ENCODE assay signal across 1 cellular context in the genomic region with DNA sequence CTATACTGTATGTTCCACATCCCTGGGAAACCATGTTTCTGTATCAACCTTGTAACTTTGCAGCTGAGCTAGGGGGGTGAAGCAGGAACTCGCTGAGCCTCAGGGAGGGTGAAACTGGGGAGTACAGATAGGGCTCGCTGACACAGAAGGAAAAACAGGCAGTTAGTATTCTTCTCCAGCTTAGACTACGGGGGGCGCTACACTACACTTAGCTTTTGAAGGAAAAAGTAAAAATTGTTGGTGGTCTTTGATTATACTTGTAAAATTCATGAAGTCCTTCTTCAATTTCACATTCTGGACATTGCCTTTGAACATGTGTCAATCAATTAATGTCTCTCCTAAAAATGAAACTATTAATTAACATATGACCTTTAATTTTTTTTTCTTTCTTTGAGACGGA.
TF ChIP-seq lines count a peak whose summit lies in the region.

No MANE protein-coding gene starts in this region.

TF ChIP-seq in GM23338, 12 proteins besides CTCF, POLR2A, EP300 and RAD21 (continued from another document):
- TF ChIP-seq, protein P1, sequence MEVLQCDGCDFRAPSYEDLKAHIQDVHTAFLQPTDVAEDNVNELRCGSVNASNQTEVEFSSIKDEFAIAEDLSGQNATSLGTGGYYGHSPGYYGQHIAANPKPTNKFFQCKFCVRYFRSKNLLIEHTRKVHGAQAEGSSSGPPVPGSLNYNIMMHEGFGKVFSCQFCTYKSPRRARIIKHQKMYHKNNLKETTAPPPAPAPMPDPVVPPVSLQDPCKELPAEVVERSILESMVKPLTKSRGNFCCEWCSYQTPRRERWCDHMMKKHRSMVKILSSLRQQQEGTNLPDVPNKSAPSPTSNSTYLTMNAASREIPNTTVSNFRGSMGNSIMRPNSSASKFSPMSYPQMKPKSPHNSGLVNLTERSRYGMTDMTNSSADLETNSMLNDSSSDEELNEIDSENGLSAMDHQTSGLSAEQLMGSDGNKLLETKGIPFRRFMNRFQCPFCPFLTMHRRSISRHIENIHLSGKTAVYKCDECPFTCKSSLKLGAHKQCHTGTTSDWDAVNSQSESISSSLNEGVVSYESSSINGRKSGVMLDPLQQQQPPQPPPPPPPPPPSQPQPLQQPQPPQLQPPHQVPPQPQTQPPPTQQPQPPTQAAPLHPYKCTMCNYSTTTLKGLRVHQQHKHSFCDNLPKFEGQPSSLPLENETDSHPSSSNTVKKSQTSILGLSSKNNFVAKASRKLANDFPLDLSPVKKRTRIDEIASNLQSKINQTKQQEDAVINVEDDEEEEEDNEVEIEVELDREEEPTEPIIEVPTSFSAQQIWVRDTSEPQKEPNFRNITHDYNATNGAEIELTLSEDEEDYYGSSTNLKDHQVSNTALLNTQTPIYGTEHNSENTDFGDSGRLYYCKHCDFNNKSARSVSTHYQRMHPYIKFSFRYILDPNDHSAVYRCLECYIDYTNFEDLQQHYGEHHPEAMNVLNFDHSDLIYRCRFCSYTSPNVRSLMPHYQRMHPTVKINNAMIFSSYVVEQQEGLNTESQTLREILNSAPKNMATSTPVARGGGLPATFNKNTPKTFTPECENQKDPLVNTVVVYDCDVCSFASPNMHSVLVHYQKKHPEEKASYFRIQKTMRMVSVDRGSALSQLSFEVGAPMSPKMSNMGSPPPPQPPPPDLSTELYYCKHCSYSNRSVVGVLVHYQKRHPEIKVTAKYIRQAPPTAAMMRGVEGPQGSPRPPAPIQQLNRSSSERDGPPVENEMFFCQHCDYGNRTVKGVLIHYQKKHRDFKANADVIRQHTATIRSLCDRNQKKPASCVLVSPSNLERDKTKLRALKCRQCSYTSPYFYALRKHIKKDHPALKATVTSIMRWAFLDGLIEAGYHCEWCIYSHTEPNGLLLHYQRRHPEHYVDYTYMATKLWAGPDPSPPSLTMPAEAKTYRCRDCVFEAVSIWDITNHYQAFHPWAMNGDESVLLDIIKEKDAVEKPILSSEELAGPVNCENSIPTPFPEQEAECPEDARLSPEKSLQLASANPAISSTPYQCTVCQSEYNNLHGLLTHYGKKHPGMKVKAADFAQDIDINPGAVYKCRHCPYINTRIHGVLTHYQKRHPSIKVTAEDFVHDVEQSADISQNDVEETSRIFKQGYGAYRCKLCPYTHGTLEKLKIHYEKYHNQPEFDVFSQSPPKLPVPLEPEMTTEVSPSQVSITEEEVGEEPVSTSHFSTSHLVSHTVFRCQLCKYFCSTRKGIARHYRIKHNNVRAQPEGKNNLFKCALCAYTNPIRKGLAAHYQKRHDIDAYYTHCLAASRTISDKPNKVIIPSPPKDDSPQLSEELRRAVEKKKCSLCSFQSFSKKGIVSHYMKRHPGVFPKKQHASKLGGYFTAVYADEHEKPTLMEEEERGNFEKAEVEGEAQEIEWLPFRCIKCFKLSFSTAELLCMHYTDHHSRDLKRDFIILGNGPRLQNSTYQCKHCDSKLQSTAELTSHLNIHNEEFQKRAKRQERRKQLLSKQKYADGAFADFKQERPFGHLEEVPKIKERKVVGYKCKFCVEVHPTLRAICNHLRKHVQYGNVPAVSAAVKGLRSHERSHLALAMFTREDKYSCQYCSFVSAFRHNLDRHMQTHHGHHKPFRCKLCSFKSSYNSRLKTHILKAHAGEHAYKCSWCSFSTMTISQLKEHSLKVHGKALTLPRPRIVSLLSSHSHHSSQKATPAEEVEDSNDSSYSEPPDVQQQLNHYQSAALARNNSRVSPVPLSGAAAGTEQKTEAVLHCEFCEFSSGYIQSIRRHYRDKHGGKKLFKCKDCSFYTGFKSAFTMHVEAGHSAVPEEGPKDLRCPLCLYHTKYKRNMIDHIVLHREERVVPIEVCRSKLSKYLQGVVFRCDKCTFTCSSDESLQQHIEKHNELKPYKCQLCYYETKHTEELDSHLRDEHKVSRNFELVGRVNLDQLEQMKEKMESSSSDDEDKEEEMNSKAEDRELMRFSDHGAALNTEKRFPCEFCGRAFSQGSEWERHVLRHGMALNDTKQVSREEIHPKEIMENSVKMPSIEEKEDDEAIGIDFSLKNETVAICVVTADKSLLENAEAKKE (CRISPR knock-in tag; IDR thresholded peaks at IDR 0.05), result no peak
- TF ChIP-seq, protein P2, sequence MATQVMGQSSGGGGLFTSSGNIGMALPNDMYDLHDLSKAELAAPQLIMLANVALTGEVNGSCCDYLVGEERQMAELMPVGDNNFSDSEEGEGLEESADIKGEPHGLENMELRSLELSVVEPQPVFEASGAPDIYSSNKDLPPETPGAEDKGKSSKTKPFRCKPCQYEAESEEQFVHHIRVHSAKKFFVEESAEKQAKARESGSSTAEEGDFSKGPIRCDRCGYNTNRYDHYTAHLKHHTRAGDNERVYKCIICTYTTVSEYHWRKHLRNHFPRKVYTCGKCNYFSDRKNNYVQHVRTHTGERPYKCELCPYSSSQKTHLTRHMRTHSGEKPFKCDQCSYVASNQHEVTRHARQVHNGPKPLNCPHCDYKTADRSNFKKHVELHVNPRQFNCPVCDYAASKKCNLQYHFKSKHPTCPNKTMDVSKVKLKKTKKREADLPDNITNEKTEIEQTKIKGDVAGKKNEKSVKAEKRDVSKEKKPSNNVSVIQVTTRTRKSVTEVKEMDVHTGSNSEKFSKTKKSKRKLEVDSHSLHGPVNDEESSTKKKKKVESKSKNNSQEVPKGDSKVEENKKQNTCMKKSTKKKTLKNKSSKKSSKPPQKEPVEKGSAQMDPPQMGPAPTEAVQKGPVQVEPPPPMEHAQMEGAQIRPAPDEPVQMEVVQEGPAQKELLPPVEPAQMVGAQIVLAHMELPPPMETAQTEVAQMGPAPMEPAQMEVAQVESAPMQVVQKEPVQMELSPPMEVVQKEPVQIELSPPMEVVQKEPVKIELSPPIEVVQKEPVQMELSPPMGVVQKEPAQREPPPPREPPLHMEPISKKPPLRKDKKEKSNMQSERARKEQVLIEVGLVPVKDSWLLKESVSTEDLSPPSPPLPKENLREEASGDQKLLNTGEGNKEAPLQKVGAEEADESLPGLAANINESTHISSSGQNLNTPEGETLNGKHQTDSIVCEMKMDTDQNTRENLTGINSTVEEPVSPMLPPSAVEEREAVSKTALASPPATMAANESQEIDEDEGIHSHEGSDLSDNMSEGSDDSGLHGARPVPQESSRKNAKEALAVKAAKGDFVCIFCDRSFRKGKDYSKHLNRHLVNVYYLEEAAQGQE (IDR thresholded peaks at IDR 0.05; ENCODE audit: unreplicated experiment), result no peak
- no peak for TF ChIP-seq POLR2AphosphoS5 (IDR thresholded peaks at IDR 0.05; ENCODE audit: low read depth)
- TF ChIP-seq NANOG (IDR thresholded peaks at IDR 0.05; ENCODE audit: borderline replicate concordance), result no peak
- TF ChIP-seq EZH2 (IDR thresholded peaks at IDR 0.05; ENCODE audit: low read depth, unreplicated experiment), result no peak
